9 cellular contexts compared by ENCODE assay signal in genomic region chr6:149755300-149756260, GRCh38. TPM values are rescaled to one million over a fixed set of nuclear protein-coding genes. Genes with fewer than 3 reads are reported as not detected.
DNase-seq lines count a peak whose midpoint lies in the region; ATAC-seq and TF ChIP-seq lines count a peak whose summit lies in the region.
"Had no signal": no experiment of that assay in that cellular context is flagged by ENCODE, and none has a peak within 500 bp of the region (broad histone marks: within the 10 kb centered on the region; RNA-seq: fewer than 3 reads in every experiment).

No MANE protein-coding gene starts in this region.

- H3K4me2 ChIP-seq in Loucy (ENCODE audit: low read depth, low read length, poor library complexity, severe bottlenecking), result peak overlapping the region; percentile 95
- no peak overlapping the region for H3K4me2 ChIP-seq in SK-N-SH

- H3F3A ChIP-seq in Loucy (ENCODE audit: low read depth) (no peaks in the 10 kb centered on the region), SK-N-SH (replicated peaks; ENCODE audit: insufficient read depth) (peaks cover 12% of the 10 kb centered on the region)

- no peak for DNase-seq in left lobe of liver (ENCODE audit: low spot score)
- DNase-seq in posterior cingulate gyrus, result no peak
- no peak for DNase-seq in SK-N-SH
- no peak for DNase-seq in activated naive CD4-positive, alpha-beta T cell treated with anti-CD3 and anti-CD28 coated beads, Interleukin-2, amount 50 U/mL, for 72 hours (ENCODE audit: low spot score in 2 of 2)
- DNase-seq: T-cell had no signal

- H4K20me1 ChIP-seq in Loucy (ENCODE audit: insufficient read depth, low read length, poor library complexity, severe bottlenecking), result peaks cover 83% of the 10 kb centered on the region
- peaks cover 28% of the 10 kb centered on the region; the same call in 1 of the 2 replicates for H4K20me1 ChIP-seq in SK-N-SH (ENCODE audit: insufficient read depth)

- no peaks in the 10 kb centered on the region for H3K9me2 ChIP-seq in Loucy (replicated peaks; ENCODE audit: low read depth, low read length)
- H3K9me2 ChIP-seq in SK-N-SH, result no peaks in the 10 kb centered on the region

- H3K27ac Mint-ChIP-seq in activated naive CD4-positive, alpha-beta T cell treated with anti-CD3 and anti-CD28 coated beads, Interleukin-2, amount 50 U/mL, for 72 hours, result no peak overlapping the region
- H3K27ac Mint-ChIP-seq: T-cell had no signal

- no peak for TF ChIP-seq RAD21 in SK-N-SH (IDR thresholded peaks at IDR 0.05; ENCODE audit: low read length)

- peaks cover 0 to 6% of the 10 kb centered on the region in 2 donors for H3K36me3 Mint-ChIP-seq in activated naive CD4-positive, alpha-beta T cell treated with anti-CD3 and anti-CD28 coated beads, Interleukin-2, amount 50 U/mL, for 72 hours

- H3K9me3 ChIP-seq in Loucy (ENCODE audit: insufficient read depth, low read depth, low read length) (no peaks in the 10 kb centered on the region), SK-N-SH (no peaks in the 10 kb centered on the region)

- TF ChIP-seq CTCF in Loucy (conservative IDR thresholded peaks at IDR 0.05; ENCODE audit: low read length) (no peak), SK-N-SH (IDR thresholded peaks at IDR 0.05) (no peak)

- H3K27me3 ChIP-seq in Loucy (ENCODE audit: insufficient read depth, low read length, poor library complexity, severe bottlenecking) (no peaks in the 10 kb centered on the region), SK-N-SH (ENCODE audit: insufficient read depth) (no peaks in the 10 kb centered on the region)

- peak; percentile 74 for ATAC-seq in GM18502 (IDR thresholded peaks at IDR 0.05; ENCODE audit: poor library complexity, unreplicated experiment)
- ATAC-seq in GM21717 (IDR thresholded peaks at IDR 0.05; ENCODE audit: unreplicated experiment), result peak; percentile 58
- peak; percentile 36 for ATAC-seq in left lobe of liver
- no peak for ATAC-seq in activated naive CD4-positive, alpha-beta T cell treated with anti-CD3 and anti-CD28 coated beads, Interleukin-2, amount 50 U/mL, for 72 hours
- ATAC-seq in GM18873 (IDR thresholded peaks at IDR 0.05; ENCODE audit: low FRiP score, unreplicated experiment), result no peak
- ATAC-seq: T-cell had no signal

- CTCF ChIA-PET in SK-N-SH (lab: Yijun Ruan, JAX), result interaction anchor here (0.7 kb wide), 1 partner anchor 43 kb away, joined by 3 read pairs; no protein-coding TSS in a partner anchor

- H3K9ac ChIP-seq in Loucy (ENCODE audit: low read depth, low read length, poor library complexity, severe bottlenecking) (no peak overlapping the region), SK-N-SH (no peak overlapping the region)

- peaks cover 12% of the 10 kb centered on the region; the same call in 1 of the 2 replicates for H3K36me3 ChIP-seq in Loucy (ENCODE audit: insufficient read depth, low read length)
- peaks cover 0 to 6% of the 10 kb centered on the region in 2 experiments for H3K36me3 ChIP-seq in SK-N-SH (replicated peaks in 1 of 2; ENCODE audit: control insufficient read depth in 1 of 2, insufficient read depth in 2 of 2, low read length in 1 of 2)

- POLR2A ChIA-PET in SK-N-SH (lab: Yijun Ruan, JAX), result no interaction called here

- no peak for TF ChIP-seq EP300 in SK-N-SH (IDR thresholded peaks at IDR 0.05; ENCODE audit: borderline replicate concordance in 1 of 2, low read depth in 1 of 2, low read length in 1 of 2)

- no peaks in the 10 kb centered on the region for H3K9me3 Mint-ChIP-seq in activated naive CD4-positive, alpha-beta T cell treated with anti-CD3 and anti-CD28 coated beads, Interleukin-2, amount 50 U/mL, for 72 hours
- H3K9me3 Mint-ChIP-seq: T-cell had no signal

- H3K27ac ChIP-seq in SK-N-SH (ENCODE audit: low read depth in 2 of 2, low read length in 1 of 2), result no peak overlapping the region

- intact Hi-C loops in posterior cingulate gyrus (cut with DNase I), result no loop called here

- H2AFZ ChIP-seq in Loucy (ENCODE audit: low read length), result no peak overlapping the region
- H2AFZ ChIP-seq in SK-N-SH (ENCODE audit: low read depth), result no peak overlapping the region

- 86% methylated on average over 9 of the region's 9 CpGs for WGBS in SK-N-SH (ENCODE audit: low lambda C conversion rate)

- peaks cover 98% of the 10 kb centered on the region for H3K79me2 ChIP-seq in Loucy (ENCODE audit: insufficient read depth, low read length)
- peaks cover 98% of the 10 kb centered on the region for H3K79me2 ChIP-seq in SK-N-SH (ENCODE audit: insufficient read depth)

- H3K4me1 ChIP-seq in Loucy (ENCODE audit: insufficient read depth, low read length, poor library complexity, severe bottlenecking) (peaks cover 31% of the 10 kb centered on the region), SK-N-SH (ENCODE audit: control insufficient read depth in 1 of 2, insufficient read depth in 2 of 2, low read depth in 1 of 2, low read length in 1 of 2) (no peaks in the 10 kb centered on the region; a peak in 1 of 4 replicates)

- H3K4me3 ChIP-seq in Loucy (ENCODE audit: low read length, poor library complexity, severe bottlenecking) (peak overlapping the region; percentile 35), SK-N-SH (ENCODE audit: low read depth in 2 of 2, low read length in 1 of 2) (no peak overlapping the region)

TF ChIP-seq in SK-N-SH, 30 proteins besides CTCF, POLR2A, EP300 and RAD21 (continues in another document):
- TF ChIP-seq PBX3 (IDR thresholded peaks at IDR 0.05), result no peak
- no peak for TF ChIP-seq TCF12 (IDR thresholded peaks at IDR 0.05)
- no peak for TF ChIP-seq IRF3 (IDR thresholded peaks at IDR 0.05; ENCODE audit: low read depth, low read length)
- TF ChIP-seq RCOR1 (IDR thresholded peaks at IDR 0.05; ENCODE audit: low read length), result no peak
- TF ChIP-seq, protein P1, sequence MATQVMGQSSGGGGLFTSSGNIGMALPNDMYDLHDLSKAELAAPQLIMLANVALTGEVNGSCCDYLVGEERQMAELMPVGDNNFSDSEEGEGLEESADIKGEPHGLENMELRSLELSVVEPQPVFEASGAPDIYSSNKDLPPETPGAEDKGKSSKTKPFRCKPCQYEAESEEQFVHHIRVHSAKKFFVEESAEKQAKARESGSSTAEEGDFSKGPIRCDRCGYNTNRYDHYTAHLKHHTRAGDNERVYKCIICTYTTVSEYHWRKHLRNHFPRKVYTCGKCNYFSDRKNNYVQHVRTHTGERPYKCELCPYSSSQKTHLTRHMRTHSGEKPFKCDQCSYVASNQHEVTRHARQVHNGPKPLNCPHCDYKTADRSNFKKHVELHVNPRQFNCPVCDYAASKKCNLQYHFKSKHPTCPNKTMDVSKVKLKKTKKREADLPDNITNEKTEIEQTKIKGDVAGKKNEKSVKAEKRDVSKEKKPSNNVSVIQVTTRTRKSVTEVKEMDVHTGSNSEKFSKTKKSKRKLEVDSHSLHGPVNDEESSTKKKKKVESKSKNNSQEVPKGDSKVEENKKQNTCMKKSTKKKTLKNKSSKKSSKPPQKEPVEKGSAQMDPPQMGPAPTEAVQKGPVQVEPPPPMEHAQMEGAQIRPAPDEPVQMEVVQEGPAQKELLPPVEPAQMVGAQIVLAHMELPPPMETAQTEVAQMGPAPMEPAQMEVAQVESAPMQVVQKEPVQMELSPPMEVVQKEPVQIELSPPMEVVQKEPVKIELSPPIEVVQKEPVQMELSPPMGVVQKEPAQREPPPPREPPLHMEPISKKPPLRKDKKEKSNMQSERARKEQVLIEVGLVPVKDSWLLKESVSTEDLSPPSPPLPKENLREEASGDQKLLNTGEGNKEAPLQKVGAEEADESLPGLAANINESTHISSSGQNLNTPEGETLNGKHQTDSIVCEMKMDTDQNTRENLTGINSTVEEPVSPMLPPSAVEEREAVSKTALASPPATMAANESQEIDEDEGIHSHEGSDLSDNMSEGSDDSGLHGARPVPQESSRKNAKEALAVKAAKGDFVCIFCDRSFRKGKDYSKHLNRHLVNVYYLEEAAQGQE (IDR thresholded peaks at IDR 0.05; ENCODE audit: low read depth, low read length), result no peak

RNA-seq across cellular contexts. Expression of gene PCMT1, which starts 6.0 kb away (rescaled TPM):
- total RNA-seq in left lobe of liver, result 53.2 TPM
- 158 and 190 TPM in 2 replicates for polyA plus RNA-seq in SK-N-SH (2012; rRNA removed)
- 176 and 191 TPM in 2 replicates for polyA plus RNA-seq in SK-N-SH (2012; cell fraction: cytosol; rRNA removed)
- 74.2 and 100 TPM in 2 replicates for polyA plus RNA-seq in SK-N-SH (2012; cell fraction: nucleus; rRNA removed)
- total RNA-seq in activated naive CD4-positive, alpha-beta T cell treated with anti-CD3 and anti-CD28 coated beads, Interleukin-2, amount 50 U/mL, for 72 hours, result 10 to 100 TPM; 70.7 to 86.9 TPM

RNA-seq across cellular contexts. Expression of gene NUP43, which starts 9.3 kb away (rescaled TPM):
- 9.3 TPM for total RNA-seq in left lobe of liver
- polyA plus RNA-seq in SK-N-SH (2012; rRNA removed), result 10.1 and 16.4 TPM in 2 replicates
- 9.6 and 11.8 TPM in 2 replicates for polyA plus RNA-seq in SK-N-SH (2012; cell fraction: cytosol; rRNA removed)
- polyA plus RNA-seq in SK-N-SH (2012; cell fraction: nucleus; rRNA removed), result 19.9 and 49.9 TPM in 2 replicates
- 10 to 100 TPM; 77.1 to 98.5 TPM for total RNA-seq in activated naive CD4-positive, alpha-beta T cell treated with anti-CD3 and anti-CD28 coated beads, Interleukin-2, amount 50 U/mL, for 72 hours

RNA-seq across cellular contexts. Expression of gene LATS1, which starts 37.7 kb away (rescaled TPM):
- 10.2 TPM for total RNA-seq in left lobe of liver
- 6.9 and 9.3 TPM in 2 replicates for polyA plus RNA-seq in SK-N-SH (2012; rRNA removed)
- 6.9 and 7.1 TPM in 2 replicates for polyA plus RNA-seq in SK-N-SH (2012; cell fraction: cytosol; rRNA removed)
- 8.3 and 11.0 TPM in 2 replicates for polyA plus RNA-seq in SK-N-SH (2012; cell fraction: nucleus; rRNA removed)
- total RNA-seq in activated naive CD4-positive, alpha-beta T cell treated with anti-CD3 and anti-CD28 coated beads, Interleukin-2, amount 50 U/mL, for 72 hours, result 10 to 100 TPM; 21.9 to 29.4 TPM

Comparison
In these comparisons a context has a peak if more than half of its experiments do, and no peak if none do; other contexts are left out.
1. ATAC-seq: peak in GM18502 (single experiment), GM21717 (single experiment) and left lobe of liver (single experiment); none in activated naive CD4-positive, alpha-beta T cell treated with anti-CD3 and anti-CD28 coated beads, Interleukin-2, amount 50 U/mL, for 72 hours (0 of 2) and GM18873 (single experiment).